Comparison of ENCODE assay signal across 1 cellular context in genomic region chr1:51829058-51829457, GRCh38.
TF ChIP-seq lines count a peak whose summit lies in the region.

No MANE protein-coding gene starts in this region.

TF ChIP-seq in GM23338, 12 proteins besides CTCF, POLR2A, EP300 and RAD21 (continued from another document):
- TF ChIP-seq ZNF462 (CRISPR knock-in tag; IDR thresholded peaks at IDR 0.05): no peak
- no peak for TF ChIP-seq JUNB (IDR thresholded peaks at IDR 0.05; ENCODE audit: unreplicated experiment)
- TF ChIP-seq ZNF114 (CRISPR knock-in tag; IDR thresholded peaks at IDR 0.05): no peak
- TF ChIP-seq ETS1 (IDR thresholded peaks at IDR 0.05): no peak
- no peak for TF ChIP-seq EZH2 (IDR thresholded peaks at IDR 0.05; ENCODE audit: low read depth, unreplicated experiment)
- no peak for TF ChIP-seq NANOG (IDR thresholded peaks at IDR 0.05; ENCODE audit: borderline replicate concordance)
- TF ChIP-seq EZH2phosphoT487 (IDR thresholded peaks at IDR 0.05; ENCODE audit: unreplicated experiment): no peak
